18 cellular contexts compared by ENCODE assay signal in the genomic region with DNA sequence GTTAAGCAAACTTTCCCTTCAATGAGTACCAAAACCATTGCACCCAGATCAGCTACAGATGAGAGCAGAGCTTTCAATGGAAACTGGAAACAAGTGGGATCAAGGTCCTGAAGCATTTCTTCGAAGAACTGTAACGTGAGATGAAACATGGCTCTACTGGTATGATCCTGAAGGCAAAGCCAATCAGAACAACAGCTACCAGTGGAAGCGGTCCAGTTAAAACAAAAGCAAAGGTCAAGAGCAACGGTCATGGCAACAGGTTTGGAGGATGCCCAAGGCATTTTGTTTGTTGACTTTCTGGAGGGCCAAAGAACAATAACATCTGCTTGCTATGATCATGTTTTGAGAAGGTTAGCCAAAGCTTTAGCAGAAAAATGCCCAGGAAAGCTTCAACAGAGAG.
DNase-seq lines count a peak whose midpoint lies in the region; ATAC-seq, FAIRE-seq and TF ChIP-seq lines count a peak whose summit lies in the region.
"Had no signal": no experiment of that assay in that cellular context is flagged by ENCODE, and none has a peak within 500 bp of the region (broad histone marks: within the 10 kb centered on the region; RNA-seq: fewer than 3 reads in every experiment).

No MANE protein-coding gene starts in this region.

- H3K27ac Mint-ChIP-seq in progenitor cell of endocrine pancreas, result no peak overlapping the region
- H3K27ac Mint-ChIP-seq in natural killer cell, result no peak overlapping the region
- H3K27ac Mint-ChIP-seq: activated naive CD4-positive, alpha-beta T cell treated with anti-CD3 and anti-CD28 coated beads, Interleukin-2, amount 50 U/mL, for 24 hours; CD4-positive, CD25-positive, alpha-beta regulatory T cell had no signal

- H3K4me3 Mint-ChIP-seq in progenitor cell of endocrine pancreas (ENCODE audit: low read depth), result no peak overlapping the region
- H3K4me3 Mint-ChIP-seq in natural killer cell, result no peak overlapping the region
- H3K4me3 Mint-ChIP-seq: activated naive CD4-positive, alpha-beta T cell treated with anti-CD3 and anti-CD28 coated beads, Interleukin-2, amount 50 U/mL, for 24 hours; CD4-positive, CD25-positive, alpha-beta regulatory T cell had no signal

- no peak for TF ChIP-seq CTCF in choroid plexus epithelial cell (conservative IDR thresholded peaks at IDR 0.05; ENCODE audit: low read depth, low read length)
- TF ChIP-seq CTCF in progenitor cell of endocrine pancreas (IDR thresholded peaks at IDR 0.05; ENCODE audit: unreplicated experiment), result no peak
- TF ChIP-seq CTCF in natural killer cell (IDR thresholded peaks at IDR 0.05), result no peak

- no peak for TF ChIP-seq POLR2A in H54 (IDR thresholded peaks at IDR 0.05; ENCODE audit: low read depth, low read length)

- no peak for FAIRE-seq in H54 (lab: Jason Lieb, UNC)
- FAIRE-seq: GM18507 had no signal

- intact Hi-C loops in natural killer cell (cut with micrococcal nuclease), result no loop called here

- H3K4me1 Mint-ChIP-seq in progenitor cell of endocrine pancreas (ENCODE audit: low read depth) (peaks cover 8% of the 10 kb centered on the region), natural killer cell (peaks cover 0 to 5% of the 10 kb centered on the region in 2 donors)

- H3K4me3 ChIP-seq in MG63, result no peak overlapping the region
- H3K4me3 ChIP-seq in choroid plexus epithelial cell (ENCODE audit: low read depth, low read length), result no peak overlapping the region

- DNase-seq in Caki2 (ENCODE audit: low read depth), result peak; percentile 61
- DNase-seq in MG63, result peak; percentile 46
- DNase-seq in choroid plexus epithelial cell (ENCODE audit: low read depth), result peak; percentile 72
- peak; percentile 21 for DNase-seq in mucosa of gallbladder (ENCODE audit: low spot score)
- no peak for DNase-seq in H54 (ENCODE audit: insufficient read length, low spot score)
- DNase-seq in progenitor cell of endocrine pancreas (ENCODE audit: low spot score, unreplicated experiment), result no peak
- DNase-seq in natural killer cell, result no peak
- DNase-seq: activated CD8-positive, alpha-beta memory T cell treated with anti-CD3 and anti-CD28 coated beads, Interleukin-2, amount 50 U/mL, for 4 hours; CD4-positive, CD25-positive, alpha-beta regulatory T cell; GOT3; NCI-H187 treated with DMSO at 0.1 percent for 48 hours; OCI-M1; stimulated activated naive CD4-positive, alpha-beta T cell had no signal

- in situ Hi-C loops in Caki2 (cut with HindIII; ENCODE audit: low pct_unique_long_range_greater_than_20kb, low sequenced_read_pairs), result no loop called here

- H3K36me3 Mint-ChIP-seq in progenitor cell of endocrine pancreas (ENCODE audit: insufficient read depth), result no peaks in the 10 kb centered on the region
- H3K36me3 Mint-ChIP-seq in natural killer cell, result no peaks in the 10 kb centered on the region
- H3K36me3 Mint-ChIP-seq: activated naive CD4-positive, alpha-beta T cell treated with anti-CD3 and anti-CD28 coated beads, Interleukin-2, amount 50 U/mL, for 24 hours; CD4-positive, CD25-positive, alpha-beta regulatory T cell had no signal

- ATAC-seq in HG03469 (IDR thresholded peaks at IDR 0.05; ENCODE audit: unreplicated experiment) (no peak), natural killer cell (no peak)
- ATAC-seq: activated CD4-positive, CD25-positive, alpha-beta regulatory T cell treated with anti-CD3 and anti-CD28 coated beads, Interleukin-2, amount 50 U/mL, for 24 hours; esophagus mucosa had no signal

- H3K27me3 ChIP-seq in MG63, result no peaks in the 10 kb centered on the region

- no peaks in the 10 kb centered on the region for H3K9me3 ChIP-seq in MG63

- H3K9me3 Mint-ChIP-seq in progenitor cell of endocrine pancreas (ENCODE audit: low read depth) (no peaks in the 10 kb centered on the region), natural killer cell (no peaks in the 10 kb centered on the region)
- H3K9me3 Mint-ChIP-seq: activated naive CD4-positive, alpha-beta T cell treated with anti-CD3 and anti-CD28 coated beads, Interleukin-2, amount 50 U/mL, for 24 hours had no signal

- H3K36me3 ChIP-seq in MG63, result no peaks in the 10 kb centered on the region

- peaks cover 3% of the 10 kb centered on the region for H3K27me3 Mint-ChIP-seq in progenitor cell of endocrine pancreas
- peaks cover 6 to 12% of the 10 kb centered on the region in 2 donors for H3K27me3 Mint-ChIP-seq in natural killer cell (ENCODE audit: low read depth in 2 of 2)
- H3K27me3 Mint-ChIP-seq: activated naive CD4-positive, alpha-beta T cell treated with anti-CD3 and anti-CD28 coated beads, Interleukin-2, amount 50 U/mL, for 24 hours had no signal

Comparison
In these comparisons a context has a peak if more than half of its experiments do, and no peak if none do; other contexts are left out.
1. DNase-seq: peak in Caki2 (single experiment), MG63 (single experiment), choroid plexus epithelial cell (single experiment) and mucosa of gallbladder (single experiment); none in H54 (single experiment), progenitor cell of endocrine pancreas (single experiment) and natural killer cell (single experiment).